Comparison of ENCODE assay signal across 20 cellular contexts in the genomic region with DNA sequence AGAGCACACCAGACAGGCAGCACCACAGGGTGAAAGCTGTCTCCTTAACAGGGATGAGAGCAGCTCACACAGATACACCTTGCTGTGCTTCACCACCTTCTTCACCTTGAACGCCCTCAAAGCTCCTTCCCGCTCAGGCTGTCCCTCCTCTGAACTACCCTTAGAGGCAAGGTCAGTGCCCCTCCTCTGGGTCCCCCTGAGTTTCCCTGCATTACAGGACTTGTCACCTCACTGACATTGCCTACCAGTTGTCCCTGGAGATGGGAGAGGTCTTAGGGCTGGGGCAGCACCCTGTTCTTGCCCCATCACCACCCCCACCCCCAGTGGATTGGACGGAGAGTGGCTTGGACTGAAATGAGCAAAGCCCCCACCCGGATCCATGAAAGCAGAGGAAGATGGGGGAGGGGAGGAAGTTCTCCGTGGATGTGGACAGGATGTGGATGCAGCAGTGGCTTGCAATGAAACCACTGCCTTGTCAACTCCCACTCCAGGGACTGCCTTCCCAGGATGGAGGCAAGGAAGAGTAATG.
DNase-seq lines count a peak whose midpoint lies in the region; ATAC-seq and TF ChIP-seq lines count a peak whose summit lies in the region.
"Had no signal": no experiment of that assay in that cellular context is flagged by ENCODE, and none has a peak within 500 bp of the region (broad histone marks: within the 10 kb centered on the region; RNA-seq: fewer than 3 reads in every experiment).

No MANE protein-coding gene starts in this region.

- in situ Hi-C loops in ACHN (cut with HindIII; ENCODE audit: low pct_ligation_motif_present, low pct_unique_long_range_greater_than_20kb, low sequenced_read_pairs): no loop called here

- H3K4me3 Mint-ChIP-seq in natural killer cell (no peak overlapping the region), endodermal cell (no peak overlapping the region)
- no peak overlapping the region for H3K4me3 Mint-ChIP-seq in natural killer cell treated with Interleukin-12 subunit alpha and Interleukin-12 subunit beta and Interleukin-15 and Interleukin-18, amount 100 ng/mL, for 72 hours
- H3K4me3 Mint-ChIP-seq: B cell; CD4-positive, alpha-beta memory T cell; HFFc6; IgD-negative memory B cell had no signal

- no peak for TF ChIP-seq CTCF in natural killer cell (IDR thresholded peaks at IDR 0.05)
- no peak for TF ChIP-seq CTCF in endodermal cell (conservative IDR thresholded peaks at IDR 0.05)

- no peak overlapping the region for H3K4me3 ChIP-seq in endodermal cell (ENCODE audit: low read length)
- H3K4me3 ChIP-seq: PC-9 had no signal

- H3K36me3 ChIP-seq in endodermal cell (ENCODE audit: control insufficient read depth, insufficient read depth, low read length): no peaks in the 10 kb centered on the region

- H3K9ac ChIP-seq in endodermal cell (ENCODE audit: extremely low read depth, low read length, poor library complexity, severe bottlenecking): no peak overlapping the region

- H3K27me3 Mint-ChIP-seq in natural killer cell (ENCODE audit: low read depth in 2 of 2) (peaks cover 7 to 14% of the 10 kb centered on the region in 2 donors), endodermal cell (ENCODE audit: insufficient read depth) (peaks cover 16% of the 10 kb centered on the region)
- peaks cover 12 to 18% of the 10 kb centered on the region in 2 donors for H3K27me3 Mint-ChIP-seq in natural killer cell treated with Interleukin-12 subunit alpha and Interleukin-12 subunit beta and Interleukin-15 and Interleukin-18, amount 100 ng/mL, for 72 hours
- H3K27me3 Mint-ChIP-seq: IgD-negative memory B cell had no signal

- intact Hi-C loops in natural killer cell (cut with micrococcal nuclease) (no loop called here), sciatic nerve (cut with DNase I) (no loop called here)

- ATAC-seq in natural killer cell (no peak), sciatic nerve (no peak), HG02588 (IDR thresholded peaks at IDR 0.05; ENCODE audit: unreplicated experiment) (no peak)
- no peak for ATAC-seq in natural killer cell treated with Interleukin-12 subunit alpha and Interleukin-12 subunit beta and Interleukin-15 and Interleukin-18, amount 100 ng/mL, for 72 hours

- H3K4me1 ChIP-seq in endodermal cell (ENCODE audit: control insufficient read depth, insufficient read depth, low read length): no peaks in the 10 kb centered on the region

- H3K9me3 Mint-ChIP-seq in natural killer cell (no peaks in the 10 kb centered on the region), endodermal cell (no peaks in the 10 kb centered on the region)
- no peaks in the 10 kb centered on the region for H3K9me3 Mint-ChIP-seq in natural killer cell treated with Interleukin-12 subunit alpha and Interleukin-12 subunit beta and Interleukin-15 and Interleukin-18, amount 100 ng/mL, for 72 hours
- H3K9me3 Mint-ChIP-seq: HFFc6, IgD-negative memory B cell had no signal

- no peak overlapping the region for H3K27ac ChIP-seq in endodermal cell (ENCODE audit: low read depth, low read length)
- H3K27ac ChIP-seq: HL-60, PC-9 had no signal

- 87% methylated on average over 5 of the region's 5 CpGs; no CpG with 5 or more reads in 1 of the 2 experiments for WGBS in endodermal cell (ENCODE audit: insufficient coverage in 1 of 2, insufficient read length in 1 of 2), 2 experiments

- DNase-seq in natural killer cell (peak; percentile 6), endodermal cell (peak; percentile 14), sciatic nerve (ENCODE audit: low spot score) (peak; percentile 19), ACHN (no peak), 8988T (no peak)
- no peak for DNase-seq in natural killer cell treated with Interleukin-12 subunit alpha and Interleukin-12 subunit beta and Interleukin-15 and Interleukin-18, amount 100 ng/mL, for 72 hours (ENCODE audit: low spot score)
- DNase-seq: Calu3; CD4-positive, alpha-beta memory T cell; HFFc6; Kasumi-1; MM.1S; NCI-H1105; NCI-H1694; NCI-H510A treated with DMSO at 0.1 percent for 48 hours; NCI-H82; PC-9 had no signal

- H3K27ac Mint-ChIP-seq in natural killer cell (no peak overlapping the region), endodermal cell (no peak overlapping the region)
- H3K27ac Mint-ChIP-seq in natural killer cell treated with Interleukin-12 subunit alpha and Interleukin-12 subunit beta and Interleukin-15 and Interleukin-18, amount 100 ng/mL, for 72 hours: no peak overlapping the region
- H3K27ac Mint-ChIP-seq: B cell; CD4-positive, alpha-beta memory T cell; HFFc6 had no signal

- H3K27me3 ChIP-seq in endodermal cell (ENCODE audit: control insufficient read depth, insufficient read depth, low read length, poor library complexity, severe bottlenecking): no peaks in the 10 kb centered on the region

- H3K36me3 Mint-ChIP-seq in natural killer cell (no peaks in the 10 kb centered on the region), endodermal cell (ENCODE audit: low read depth) (no peaks in the 10 kb centered on the region)
- no peaks in the 10 kb centered on the region for H3K36me3 Mint-ChIP-seq in natural killer cell treated with Interleukin-12 subunit alpha and Interleukin-12 subunit beta and Interleukin-15 and Interleukin-18, amount 100 ng/mL, for 72 hours
- H3K36me3 Mint-ChIP-seq: CD4-positive, alpha-beta memory T cell had no signal

- H3K4me1 Mint-ChIP-seq in natural killer cell: no peaks in the 10 kb centered on the region
- no peaks in the 10 kb centered on the region for H3K4me1 Mint-ChIP-seq in natural killer cell treated with Interleukin-12 subunit alpha and Interleukin-12 subunit beta and Interleukin-15 and Interleukin-18, amount 100 ng/mL, for 72 hours (ENCODE audit: low read depth in 2 of 2)
- no peaks in the 10 kb centered on the region for H3K4me1 Mint-ChIP-seq in endodermal cell
- H3K4me1 Mint-ChIP-seq: B cell; CD4-positive, alpha-beta memory T cell; IgD-negative memory B cell had no signal

- no peaks in the 10 kb centered on the region for H3K9me3 ChIP-seq in endodermal cell (ENCODE audit: control insufficient read depth, low read length)

Comparison
In these comparisons a context has a peak if more than half of its experiments do, and no peak if none do; other contexts are left out.
1. DNase-seq: peak in natural killer cell (single experiment), endodermal cell (single experiment) and sciatic nerve (single experiment); none in natural killer cell treated with Interleukin-12 subunit alpha and Interleukin-12 subunit beta and Interleukin-15 and Interleukin-18, amount 100 ng/mL, for 72 hours (single experiment), ACHN (single experiment) and 8988T (single experiment).